Comparison of ENCODE assay signal across 8 cellular contexts in the genomic region with DNA sequence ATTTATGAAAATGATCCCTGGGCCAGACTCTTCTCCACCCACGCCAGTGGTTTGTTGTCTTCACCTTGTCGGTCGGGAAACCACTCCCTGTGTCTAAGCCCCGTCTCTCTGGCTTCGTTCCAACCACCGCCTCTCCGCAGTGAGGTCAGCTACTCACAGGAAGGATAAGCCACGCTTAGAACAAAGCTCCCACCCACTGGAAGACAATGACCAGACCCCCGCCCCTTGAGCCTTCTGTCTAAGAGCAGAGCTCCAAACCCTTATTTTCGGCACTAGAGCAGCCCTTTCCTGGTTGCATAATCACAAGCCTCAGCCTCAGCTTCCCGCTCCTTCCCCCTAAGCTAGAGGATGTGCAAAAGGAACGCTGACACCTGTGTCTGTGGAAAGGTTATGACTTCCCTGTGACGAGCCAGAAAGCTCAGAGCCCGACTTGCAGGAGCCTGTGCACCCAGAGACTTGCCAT.
A peak's percentile ranks its signal among the peaks of the same experiment; 100 is the strongest.
DNase-seq lines count a peak whose midpoint lies in the region; ATAC-seq, FAIRE-seq and TF ChIP-seq lines count a peak whose summit lies in the region.

No MANE protein-coding gene starts in this region.

- peak overlapping the region; percentile 75 to 88 for H3K27ac Mint-ChIP-seq in T-cell

- no peaks in the 10 kb centered on the region for H3K27me3 ChIP-seq in ascending aorta
- H3K27me3 ChIP-seq in HepG2 (ENCODE audit: control insufficient read depth in 1 of 2, insufficient read depth in 2 of 2, low read length in 2 of 2) = peaks cover 5 to 44% of the 10 kb centered on the region in 2 experiments

- no peaks in the 10 kb centered on the region for H3K27me3 Mint-ChIP-seq in T-cell

- TF ChIP-seq EP300 in HepG2 (IDR thresholded peaks at IDR 0.05; ENCODE audit: low read depth in 2 of 2, low read length in 2 of 2) (no peak), HepG2 (CRISPR knock-in tag; IDR thresholded peaks at IDR 0.05; ENCODE audit: borderline replicate concordance) (no peak)

- H3K4me3 Mint-ChIP-seq in T-cell = peak overlapping the region; percentile 62 to 78 (median 68)

- no peak overlapping the region for H3K4me3 ChIP-seq in ascending aorta
- H3K4me3 ChIP-seq in HepG2 (replicated peaks in 1 of 3; ENCODE audit: insufficient read depth in 1 of 3, low read depth in 2 of 3, low read length in 3 of 3) = no peak overlapping the region

- H3K36me3 ChIP-seq in ascending aorta = no peaks in the 10 kb centered on the region
- no peaks in the 10 kb centered on the region for H3K36me3 ChIP-seq in HepG2 (replicated peaks in 1 of 2; ENCODE audit: control insufficient read depth in 1 of 2, insufficient read depth in 2 of 2, low read length in 2 of 2)

- FAIRE-seq in HepG2 (lab: Jason Lieb, UNC) = no peak

- H3K4me2 ChIP-seq in HepG2 (ENCODE audit: low read depth, low read length) = no peak overlapping the region; the same call in 1 of the 2 replicates

- no peaks in the 10 kb centered on the region for H3K36me3 Mint-ChIP-seq in T-cell

- peak in 31 of 34 experiments; percentile 22 to 70 (median 44) for DNase-seq in T-cell
- peak in 1 of 2 donors; percentile 72 for DNase-seq in ascending aorta (ENCODE audit: low spot score in 2 of 2)
- no peak for DNase-seq in HepG2 (ENCODE audit: low spot score)
- DNase-seq in stimulated activated CD8-positive, alpha-beta memory T cell treated with anti-CD3 and anti-CD28 coated beads, Interleukin-2, amount 100 ng/mL, for 48 hours (ENCODE audit: low read depth in 2 of 2) = peak; percentile 67 to 70
- DNase-seq in RKO (ENCODE audit: low spot score) = no peak
- DNase-seq in NCI-H1436 (lab: John Stamatoyannopoulos, UW) = no peak
- no peak for DNase-seq in AML-193 (lab: John Stamatoyannopoulos, UW)

- H3K79me2 ChIP-seq in HepG2 (ENCODE audit: insufficient read depth, low read length) = no peaks in the 10 kb centered on the region

- POLR2A ChIA-PET in T-cell (lab: Charles Lee) = interaction anchor here in 1 of 2 donors (0.6 kb wide), 1 partner anchor 88 kb away, joined by 3 read pairs; no protein-coding TSS in a partner anchor
- POLR2A ChIA-PET in HepG2 (lab: Yijun Ruan, JAX) = no interaction called here

- ATAC-seq in GM21576 (IDR thresholded peaks at IDR 0.05; ENCODE audit: unreplicated experiment) = peak; percentile 34
- ATAC-seq in T-cell (replicated peaks in 1 of 4) = peak; percentile 68 to 84 (median 74)
- no peak for ATAC-seq in HepG2

- H3K9me3 Mint-ChIP-seq in T-cell = no peaks in the 10 kb centered on the region

- no peaks in the 10 kb centered on the region for H4K20me1 ChIP-seq in HepG2 (ENCODE audit: insufficient read depth, low read length)

- CTCF ChIA-PET in T-cell (lab: Charles Lee) (no interaction called here), HepG2 (lab: Yijun Ruan, JAX; ENCODE audit: low intra/inter-chr PET ratio, low total read pairs) (no interaction called here)

- H2AFZ ChIP-seq in HepG2 (ENCODE audit: low read length) = no peak overlapping the region

- no peak for TF ChIP-seq RAD21 in HepG2 (CRISPR knock-in tag; IDR thresholded peaks at IDR 0.05)

- intact Hi-C loops in ascending aorta (cut with DNase I) = no loop called here
- intact Hi-C loops in HepG2 (cut with micrococcal nuclease; ENCODE audit: unreplicated experiment) = no loop called here

- H3K4me1 ChIP-seq in ascending aorta (peaks cover 24 to 36% of the 10 kb centered on the region in 2 donors), HepG2 (ENCODE audit: insufficient read depth, low read length) (peaks cover 44% of the 10 kb centered on the region)

- no peak for TF ChIP-seq POLR2A in HepG2 (IDR thresholded peaks at IDR 0.05; ENCODE audit: insufficient read depth in 1 of 2, low read depth in 2 of 2, low read length in 2 of 2)

- H3K9me3 ChIP-seq in ascending aorta (no peaks in the 10 kb centered on the region), HepG2 (ENCODE audit: low read length) (no peaks in the 10 kb centered on the region)

- TF ChIP-seq CTCF in ascending aorta (IDR thresholded peaks at IDR 0.05) (no peak), HepG2 (CRISPR knock-in tag; IDR thresholded peaks at IDR 0.05) (no peak)

- peaks cover 40 to 45% (median 45%) of the 10 kb centered on the region in 3 donors for H3K4me1 Mint-ChIP-seq in T-cell

- H3K9ac ChIP-seq in HepG2 (ENCODE audit: insufficient read depth, low read depth, low read length) = no peak overlapping the region

- in situ Hi-C loops in HepG2 (cut with HindIII; ENCODE audit: extremely low pct_ligation_motif_present, low pct_unique_long_range_greater_than_20kb) = no loop called here

- BruUV-seq in HepG2 (replicated peaks; lab: Mats Ljungman, UMichigan) = no TSS peak

- peak overlapping the region; percentile 95 to 96 for H3K27ac ChIP-seq in ascending aorta
- H3K27ac ChIP-seq in HepG2 (ENCODE audit: extremely low read length, insufficient read depth, low read length) = no peak overlapping the region

- 51% methylated on average over 14 of the region's 14 CpGs for WGBS in HepG2 (ENCODE audit: low lambda C conversion rate)

TF ChIP-seq in HepG2, 621 proteins besides CTCF, POLR2A, EP300 and RAD21:
- no peak for TF ChIP-seq ZNF510 (CRISPR knock-in tag; IDR thresholded peaks at IDR 0.05; ENCODE audit: low read depth)
- TF ChIP-seq CEBPB (IDR thresholded peaks at IDR 0.05; ENCODE audit: borderline replicate concordance, low read depth, low read length) = 0 out of 2 replicates have a peak, but pooled peaks have one; percentile 2
TF ChIP-seq in HepG2: peak in this region for 1.

Comparison
In these comparisons a context has a peak if more than half of its experiments do, and no peak if none do; other contexts are left out.
1. DNase-seq: peak in T-cell (31 of 34) and stimulated activated CD8-positive, alpha-beta memory T cell treated with anti-CD3 and anti-CD28 coated beads, Interleukin-2, amount 100 ng/mL, for 48 hours (2 of 2); none in HepG2 (single experiment), RKO (single experiment), NCI-H1436 (single experiment) and AML-193 (0 of 2).